Comparison of ENCODE assay signal across 8 cellular contexts in genomic region chr5:179820483-179821297, GRCh38. TPM values are rescaled to one million over a fixed set of nuclear protein-coding genes. Genes with fewer than 3 reads are reported as not detected.
A peak's percentile ranks its signal among the peaks of the same experiment; 100 is the strongest.
DNase-seq lines count a peak whose midpoint lies in the region; ATAC-seq, FAIRE-seq and TF ChIP-seq lines count a peak whose summit lies in the region.

Gene SQSTM1 (plus strand): TSS chr5:179820905. CDS start chr5:179820937, 32 bp downstream.

- peak in 1 of 2 experiments; percentile 59; a peak in 1 of 5 replicates for TF ChIP-seq EP300 in A549 (IDR thresholded peaks at IDR 0.05)

- DNase-seq in A549 (ENCODE audit: low read depth in 1 of 2, low spot score in 1 of 2): peak in 1 of 2 experiments; percentile 87
- DNase-seq in NCI-H2227 treated with DMSO at 0.1 percent for 48 hours (lab: John Stamatoyannopoulos, UW): peak; percentile 48
- DNase-seq in activated CD4-positive, alpha-beta T cell treated with anti-CD3 and anti-CD28 coated beads, Interleukin-2, amount 10 ng/mL, durations not matched to agents 24 days and 14 days: peak; percentile 96
- peak; percentile 58 for DNase-seq in dedifferentiated amniotic fluid mesenchymal stem cell (ENCODE audit: extremely low spot score)
- DNase-seq in left kidney (ENCODE audit: low read depth, low spot score): peak; percentile 92
- DNase-seq in stimulated activated CD4-positive, alpha-beta T cell treated with anti-CD3 and anti-CD28 coated beads, Interleukin-1b, Interleukin-23, amount 100 ng/mL, for 48 hours: peak; percentile 72

- H3K4me3 Mint-ChIP-seq in activated CD4-positive, alpha-beta T cell treated with anti-CD3 and anti-CD28 coated beads, Interleukin-2, amount 10 ng/mL, durations not matched to agents 24 days and 14 days: peak within 1 kb of the TSS; percentile 96

- H3K9me3 ChIP-seq in A549: no peaks in the 10 kb centered on the region

- H3K4me1 Mint-ChIP-seq in activated CD4-positive, alpha-beta T cell treated with anti-CD3 and anti-CD28 coated beads, Interleukin-2, amount 10 ng/mL, durations not matched to agents 24 days and 14 days: peaks cover 35% of the 10 kb centered on the region

- intact Hi-C loops in activated CD4-positive, alpha-beta T cell treated with anti-CD3 and anti-CD28 coated beads, Interleukin-2, amount 10 ng/mL, durations not matched to agents 24 days and 14 days (cut with micrococcal nuclease): loop anchor here (1.0 to 5.0 kb wide), 7 partner anchors 9 to 268 kb away; partner anchors contain the start of genes HNRNPH1, MAML1, MRNIP and RUFY1

- POLR2A ChIA-PET in A549 (lab: Yijun Ruan, JAX): interaction anchor here (0.7 to 2.3 kb wide), 14 partner anchors 9 to 270 kb away, joined by 3 to 20 read pairs (median 6); partner anchors contain the start of genes HNRNPH1, LTC4S, MRNIP and RNF130

- no peaks in the 10 kb centered on the region for H3K27me3 Mint-ChIP-seq in activated CD4-positive, alpha-beta T cell treated with anti-CD3 and anti-CD28 coated beads, Interleukin-2, amount 10 ng/mL, durations not matched to agents 24 days and 14 days

- CTCF ChIA-PET in A549 (lab: Yijun Ruan, JAX): interaction anchor here (0.6 to 4.8 kb wide), 5 partner anchors 17 to 123 kb away, joined by 3 to 27 read pairs (median 4); no protein-coding TSS in a partner anchor

- H3K4me3 ChIP-seq in A549: peak within 1 kb of the TSS; percentile 81

- WGBS in A549 (ENCODE audit: missing lambda C conversion rate): 6% methylated on average over 23 of the region's 81 CpGs

- peak within 1 kb of the TSS; percentile 95 to 98 for H3K27ac ChIP-seq in A549

- peaks cover 39% of the 10 kb centered on the region for H3K36me3 Mint-ChIP-seq in activated CD4-positive, alpha-beta T cell treated with anti-CD3 and anti-CD28 coated beads, Interleukin-2, amount 10 ng/mL, durations not matched to agents 24 days and 14 days (ENCODE audit: low read depth)

- peak within 1 kb of the TSS; percentile 96 for H3K4me2 ChIP-seq in A549

- H3K9me3 Mint-ChIP-seq in activated CD4-positive, alpha-beta T cell treated with anti-CD3 and anti-CD28 coated beads, Interleukin-2, amount 10 ng/mL, durations not matched to agents 24 days and 14 days: no peaks in the 10 kb centered on the region

- no peak for FAIRE-seq in A549 (lab: Jason Lieb, UNC)

- no peak for TF ChIP-seq CTCF in A549 (IDR thresholded peaks at IDR 0.05)

- peak within 1 kb of the TSS; percentile 92 for H3K27ac Mint-ChIP-seq in activated CD4-positive, alpha-beta T cell treated with anti-CD3 and anti-CD28 coated beads, Interleukin-2, amount 10 ng/mL, durations not matched to agents 24 days and 14 days

- peaks cover 62% of the 10 kb centered on the region for H3K4me1 ChIP-seq in A549

- peak; percentile 15 to 40 for ATAC-seq in A549
- ATAC-seq in GM18511 (IDR thresholded peaks at IDR 0.05; ENCODE audit: unreplicated experiment): peak; percentile 36
- peak; percentile 35 for ATAC-seq in HG02973 (IDR thresholded peaks at IDR 0.05; ENCODE audit: unreplicated experiment)

- no peak for TF ChIP-seq RAD21 in A549 (conservative IDR thresholded peaks at IDR 0.05 in 1 of 2, IDR thresholded peaks at IDR 0.05 in 1 of 2)

- peak; percentile 100 for TF ChIP-seq POLR2A in A549 (IDR thresholded peaks at IDR 0.05; ENCODE audit: low read length)

TF ChIP-seq in A549, 52 proteins besides CTCF, POLR2A, EP300 and RAD21 (continues in another document):
- TF ChIP-seq BCL3 (IDR thresholded peaks at IDR 0.05) (peak; percentile 99), KDM5A (IDR thresholded peaks at IDR 0.05) (no peak), HMGXB4 (CRISPR knock-in tag; IDR thresholded peaks at IDR 0.05; ENCODE audit: borderline replicate concordance) (0 out of 2 replicates have a peak, but pooled peaks have one; percentile 11), ZNF302 (CRISPR knock-in tag; IDR thresholded peaks at IDR 0.05) (no peak), JUNB (IDR thresholded peaks at IDR 0.05) (no peak), HOXB5 (CRISPR knock-in tag; IDR thresholded peaks at IDR 0.05) (no peak; the same call in 1 of the 2 replicates), NR3C1 (IDR thresholded peaks at IDR 0.05) (no peak), FOSB (CRISPR knock-in tag; IDR thresholded peaks at IDR 0.05) (no peak), CEBPB (IDR thresholded peaks at IDR 0.05) (no peak), RARB (CRISPR knock-in tag; IDR thresholded peaks at IDR 0.05) (no peak; the same call in 1 of the 2 replicates), GATA3 (IDR thresholded peaks at IDR 0.05; ENCODE audit: borderline replicate concordance) (peak; percentile 70), MAX (IDR thresholded peaks at IDR 0.05) (peak; percentile 47), BHLHE40 (IDR thresholded peaks at IDR 0.05; ENCODE audit: low read depth, low read length) (no peak), MYC (IDR thresholded peaks at IDR 0.05; ENCODE audit: borderline replicate concordance, low read length) (0 out of 2 replicates have a peak, but pooled peaks have one; percentile 6), HOXB13 (CRISPR knock-in tag; IDR thresholded peaks at IDR 0.05; ENCODE audit: low read depth) (no peak; the same call in 1 of the 2 replicates), CBX8 (IDR thresholded peaks at IDR 0.05) (no peak), ESRRA (IDR thresholded peaks at IDR 0.05; ENCODE audit: borderline replicate concordance, low read length) (no peak), POLR2AphosphoS2 (conservative IDR thresholded peaks at IDR 0.05; ENCODE audit: low read length) (peak; percentile 71; the same call in 1 of the 2 replicates), CHD4 (IDR thresholded peaks at IDR 0.05; ENCODE audit: borderline replicate concordance) (no peak), RCOR1 (IDR thresholded peaks at IDR 0.05; ENCODE audit: low read depth, low read length) (no peak), PHF8 (IDR thresholded peaks at IDR 0.05; ENCODE audit: borderline replicate concordance, low read depth) (peak; percentile 98)
- TF ChIP-seq, protein P1, sequence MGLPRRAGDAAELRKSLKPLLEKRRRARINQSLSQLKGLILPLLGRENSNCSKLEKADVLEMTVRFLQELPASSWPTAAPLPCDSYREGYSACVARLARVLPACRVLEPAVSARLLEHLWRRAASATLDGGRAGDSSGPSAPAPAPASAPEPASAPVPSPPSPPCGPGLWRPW (IDR thresholded peaks at IDR 0.05): no peak
- TF ChIP-seq, protein P2, sequence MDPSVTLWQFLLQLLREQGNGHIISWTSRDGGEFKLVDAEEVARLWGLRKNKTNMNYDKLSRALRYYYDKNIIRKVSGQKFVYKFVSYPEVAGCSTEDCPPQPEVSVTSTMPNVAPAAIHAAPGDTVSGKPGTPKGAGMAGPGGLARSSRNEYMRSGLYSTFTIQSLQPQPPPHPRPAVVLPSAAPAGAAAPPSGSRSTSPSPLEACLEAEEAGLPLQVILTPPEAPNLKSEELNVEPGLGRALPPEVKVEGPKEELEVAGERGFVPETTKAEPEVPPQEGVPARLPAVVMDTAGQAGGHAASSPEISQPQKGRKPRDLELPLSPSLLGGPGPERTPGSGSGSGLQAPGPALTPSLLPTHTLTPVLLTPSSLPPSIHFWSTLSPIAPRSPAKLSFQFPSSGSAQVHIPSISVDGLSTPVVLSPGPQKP (IDR thresholded peaks at IDR 0.05; ENCODE audit: low read depth, low read length): no peak

RNA-seq across cellular contexts. Expression of gene SQSTM1, which starts in this region (rescaled TPM):
- polyA plus RNA-seq in A549 (2011; rRNA removed): 362 and 415 TPM in 2 replicates
- polyA plus RNA-seq in A549 (2012; cell fraction: cytosol; rRNA removed): 377 and 435 TPM in 2 replicates
- 848 and 893 TPM in 2 replicates for polyA plus RNA-seq in A549 (2012; cell fraction: nucleus; rRNA removed)
- 529 to 625 TPM (median 606 TPM) in 3 replicates for polyA plus RNA-seq in A549 (2017; fragmentation: RNase III; extraction: RNeasy Plus Mini Kit Qiagen cat#74134 plus additional on column Dnase treatment)
- 233 and 259 TPM in 2 replicates for polyA minus RNA-seq in A549 (2011; rRNA and poly(A)+ RNA removed)
- 177 and 183 TPM in 2 replicates for total RNA-seq in activated CD4-positive, alpha-beta T cell treated with anti-CD3 and anti-CD28 coated beads, Interleukin-2, amount 10 ng/mL, durations not matched to agents 24 days and 14 days
